ENCODE assay signal across 19 cellular contexts in genomic region chr2:236940497-236940896, GRCh38.
"Had no signal": no experiment of that assay in that cellular context is flagged by ENCODE, and none has a peak within 500 bp of the region (broad histone marks: within the 10 kb centered on the region; RNA-seq: fewer than 3 reads in every experiment).

No MANE protein-coding gene starts in this region.

- H3K27ac Mint-ChIP-seq: activated CD4-positive, alpha-beta memory T cell treated with anti-CD3 and anti-CD28 coated beads, Interleukin-2, amount 10 ng/mL, durations not matched to agents 7 days and 5 days; activated naive CD4-positive, alpha-beta T cell treated with anti-CD3 and anti-CD28 coated beads, Interleukin-2, amount 50 U/mL, for 72 hours; activated T-helper 17 cell treated with anti-CD3 and anti-CD28 coated beads, Interleukin-2, amount 50 U/mL, for 72 hours; natural killer cell treated with Interleukin-12 subunit alpha and Interleukin-12 subunit beta and Interleukin-15 and Interleukin-18, amount 100 ng/mL, for 72 hours; stimulated activated naive B cell treated with anti-CD40 and anti-IgM and Interleukin-4, amounts not matched to agents 10 μg/mL and 1 μg/mL and 100 μg/mL, for 72 hours; T-helper 17 cell had no signal

- H3K4me1 Mint-ChIP-seq: activated T-helper 17 cell treated with anti-CD3 and anti-CD28 coated beads, Interleukin-2, amount 50 U/mL, for 72 hours; stimulated activated naive B cell treated with anti-CD40 and anti-IgM and Interleukin-4, amounts not matched to agents 10 μg/mL and 1 μg/mL and 100 μg/mL, for 72 hours; T-helper 17 cell had no signal

- H3K4me3 Mint-ChIP-seq: activated CD4-positive, alpha-beta memory T cell treated with anti-CD3 and anti-CD28 coated beads, Interleukin-2, amount 10 ng/mL, durations not matched to agents 7 days and 5 days; activated CD4-positive, alpha-beta T cell treated with anti-CD3 and anti-CD28 coated beads, Interleukin-2, amount 10 ng/mL, durations not matched to agents 24 days and 14 days; activated T-helper 17 cell treated with anti-CD3 and anti-CD28 coated beads, Interleukin-2, amount 50 U/mL, for 72 hours; natural killer cell treated with Interleukin-12 subunit alpha and Interleukin-12 subunit beta and Interleukin-15 and Interleukin-18, amount 100 ng/mL, for 72 hours; stimulated activated naive B cell treated with anti-CD40 and anti-IgM and Interleukin-4, amounts not matched to agents 10 μg/mL and 1 μg/mL and 100 μg/mL, for 72 hours; T-helper 17 cell had no signal

- H3K36me3 ChIP-seq: right lobe of liver, thoracic aorta, upper lobe of right lung had no signal

- H3K27ac ChIP-seq: foreskin keratinocyte, right lobe of liver, skin epidermis, thoracic aorta, upper lobe of right lung had no signal

- DNase-seq: activated CD4-positive, alpha-beta memory T cell treated with anti-CD3 and anti-CD28 coated beads, Interleukin-2, amount 10 ng/mL, durations not matched to agents 7 days and 5 days; activated CD4-positive, alpha-beta T cell treated with anti-CD3 and anti-CD28 coated beads, Interleukin-2, amount 10 ng/mL, durations not matched to agents 24 days and 14 days; activated T-cell treated with anti-CD3 and anti-CD28 coated beads, Interleukin-2, amount 50 U/mL, for 1 hour; aorta; central memory CD4-positive, alpha-beta T cell; foreskin keratinocyte; kidney; nucleus accumbens; stimulated activated CD4-positive, alpha-beta T cell treated with anti-CD3 and anti-CD28 coated beads, Interleukin-2, amount 100 ng/mL, for 24 hours; stimulated activated naive B cell treated with anti-CD40 and anti-IgM and Interleukin-4, amounts not matched to agents 10 μg/mL and 1 μg/mL and 100 μg/mL, for 72 hours; SW 1271; T-helper 17 cell; upper lobe of right lung had no signal

- H3K9me3 Mint-ChIP-seq: activated CD4-positive, alpha-beta memory T cell treated with anti-CD3 and anti-CD28 coated beads, Interleukin-2, amount 10 ng/mL, durations not matched to agents 7 days and 5 days; activated CD4-positive, alpha-beta T cell treated with anti-CD3 and anti-CD28 coated beads, Interleukin-2, amount 10 ng/mL, durations not matched to agents 24 days and 14 days; activated naive CD4-positive, alpha-beta T cell treated with anti-CD3 and anti-CD28 coated beads, Interleukin-2, amount 50 U/mL, for 72 hours; activated T-helper 17 cell treated with anti-CD3 and anti-CD28 coated beads, Interleukin-2, amount 50 U/mL, for 72 hours; natural killer cell treated with Interleukin-12 subunit alpha and Interleukin-12 subunit beta and Interleukin-15 and Interleukin-18, amount 100 ng/mL, for 72 hours; stimulated activated naive B cell treated with anti-CD40 and anti-IgM and Interleukin-4, amounts not matched to agents 10 μg/mL and 1 μg/mL and 100 μg/mL, for 72 hours had no signal

- H3K27me3 Mint-ChIP-seq: activated CD4-positive, alpha-beta memory T cell treated with anti-CD3 and anti-CD28 coated beads, Interleukin-2, amount 10 ng/mL, durations not matched to agents 7 days and 5 days; activated CD4-positive, alpha-beta T cell treated with anti-CD3 and anti-CD28 coated beads, Interleukin-2, amount 10 ng/mL, durations not matched to agents 24 days and 14 days had no signal

- H3K4me3 ChIP-seq: right lobe of liver, skin epidermis, thoracic aorta, upper lobe of right lung had no signal

- H3K27me3 ChIP-seq: right lobe of liver had no signal

- H3K36me3 Mint-ChIP-seq: activated naive CD4-positive, alpha-beta T cell treated with anti-CD3 and anti-CD28 coated beads, Interleukin-2, amount 50 U/mL, for 72 hours; natural killer cell treated with Interleukin-12 subunit alpha and Interleukin-12 subunit beta and Interleukin-15 and Interleukin-18, amount 100 ng/mL, for 72 hours; stimulated activated naive B cell treated with anti-CD40 and anti-IgM and Interleukin-4, amounts not matched to agents 10 μg/mL and 1 μg/mL and 100 μg/mL, for 72 hours had no signal
